In the genomic region with DNA sequence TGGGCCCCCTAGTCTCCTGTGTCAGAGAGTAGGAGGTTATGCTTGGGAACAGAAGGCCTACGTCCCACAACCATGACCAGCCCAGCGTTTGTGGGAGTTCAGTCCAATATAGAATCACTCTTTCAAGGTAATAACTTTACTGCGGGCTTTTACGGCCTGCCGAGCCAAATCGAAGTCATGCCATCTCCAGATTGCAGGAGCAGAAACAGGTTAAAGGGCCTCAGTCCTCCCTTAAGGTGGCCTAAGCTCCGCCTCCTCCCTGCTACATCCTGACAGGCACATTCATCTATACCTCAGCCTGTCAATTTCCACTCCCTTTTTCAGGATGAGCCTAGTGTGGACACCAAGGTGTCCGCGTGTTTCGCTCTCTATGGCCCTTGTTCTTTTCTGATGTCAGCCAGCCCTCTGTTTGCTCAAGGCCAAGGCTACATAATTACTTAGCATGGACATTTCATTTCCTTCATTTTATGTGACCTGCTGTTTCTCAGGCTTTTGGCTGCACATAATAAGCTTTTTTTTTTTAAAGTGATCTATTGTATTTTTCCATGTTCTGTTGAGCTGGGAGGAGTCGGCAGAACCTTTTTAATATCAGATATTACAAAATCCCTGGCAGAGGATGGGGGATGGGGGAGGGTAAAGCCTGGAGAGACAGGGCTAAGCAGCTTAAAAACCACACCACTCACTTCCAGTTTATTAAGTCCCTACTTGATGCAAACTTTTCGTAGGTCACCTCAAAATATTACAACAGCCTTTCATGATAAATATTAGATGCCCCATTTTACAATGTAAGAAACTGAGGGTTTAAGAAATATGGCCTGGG, we compare ENCODE assay signal across 26 cellular contexts.
DNase-seq lines count a peak whose midpoint lies in the region; ATAC-seq and TF ChIP-seq lines count a peak whose summit lies in the region.
"Had no signal": no experiment of that assay in that cellular context is flagged by ENCODE, and none has a peak within 500 bp of the region (broad histone marks: within the 10 kb centered on the region; RNA-seq: fewer than 3 reads in every experiment).

No MANE protein-coding gene starts in this region.

- no peaks in the 10 kb centered on the region for H3K36me3 Mint-ChIP-seq in brain
- H3K36me3 Mint-ChIP-seq: mesothelial cell of epicardium; naive thymus-derived CD8-positive, alpha-beta T cell had no signal

- no peaks in the 10 kb centered on the region for H3K4me1 Mint-ChIP-seq in brain
- H3K4me1 Mint-ChIP-seq: activated naive CD8-positive, alpha-beta T cell treated with anti-CD3 and anti-CD28 coated beads, Interleukin-2, amount 50 U/mL, for 24 hours; naive thymus-derived CD8-positive, alpha-beta T cell had no signal

- no peaks in the 10 kb centered on the region for H3K9me3 ChIP-seq in Loucy (ENCODE audit: insufficient read depth, low read depth, low read length)
- H3K9me3 ChIP-seq: breast epithelium, esophagus squamous epithelium, right lobe of liver, thyroid gland had no signal

- H3K4me1 ChIP-seq in Loucy (ENCODE audit: insufficient read depth, low read length, poor library complexity, severe bottlenecking), result peaks cover 5% of the 10 kb centered on the region
- H3K4me1 ChIP-seq: breast epithelium, right lobe of liver, thyroid gland had no signal

- no peaks in the 10 kb centered on the region for H3K9me2 ChIP-seq in Loucy (replicated peaks; ENCODE audit: low read depth, low read length)

- peak; percentile 39 for DNase-seq in iPS-NIHi7 (ENCODE audit: extremely low spot score)
- no peak for DNase-seq in sciatic nerve (ENCODE audit: low spot score)
- no peak for DNase-seq in pons (ENCODE audit: low spot score)
- DNase-seq: activated CD4-positive, CD25-positive, alpha-beta regulatory T cell treated with anti-CD3 and anti-CD28 coated beads, Interleukin-2, amount 50 U/mL, for 72 hours; activated CD8-positive, alpha-beta T cell treated with anti-CD3 and anti-CD28 coated beads, Interleukin-2, amount 10 ng/mL, durations not matched to agents 7 days and 5 days; activated gamma-delta T cell; activated naive CD8-positive, alpha-beta T cell treated with anti-CD3 and anti-CD28 coated beads, Interleukin-2, amount 50 U/mL, for 24 hours; activated T-cell treated with anti-CD3 and anti-CD28 coated beads for 4 hours; EL; esophagus squamous epithelium; naive thymus-derived CD8-positive, alpha-beta T cell; NCI-H1436 treated with DMSO at 0.1 percent for 48 hours; NK-92 treated with Interleukin-12 subunit alpha and Interleukin-12 subunit beta, amount 100 ng/mL, for 24 hours; right lobe of liver; SIG-M5; stimulated activated naive CD8-positive, alpha-beta T cell treated with anti-CD3 and anti-CD28 coated beads, Interleukin-15, Interleukin-2, amounts not matched to agents 100 U/mL and 50 U/mL, for 24 hours; thyroid gland had no signal

- H3K4me2 ChIP-seq in Loucy (ENCODE audit: low read depth, low read length, poor library complexity, severe bottlenecking), result no peak overlapping the region
- H3K4me2 ChIP-seq: KMS-11 had no signal

- ATAC-seq in sciatic nerve (peak; percentile 70), HG03378 (IDR thresholded peaks at IDR 0.05; ENCODE audit: unreplicated experiment) (no peak), HG02759 (IDR thresholded peaks at IDR 0.05; ENCODE audit: unreplicated experiment) (no peak), GM18511 (IDR thresholded peaks at IDR 0.05; ENCODE audit: unreplicated experiment) (no peak)
- ATAC-seq: activated CD8-positive, alpha-beta T cell treated with anti-CD3 and anti-CD28 coated beads, Interleukin-2, amount 10 ng/mL, durations not matched to agents 7 days and 5 days; activated naive CD8-positive, alpha-beta T cell treated with anti-CD3 and anti-CD28 coated beads, Interleukin-2, amount 50 U/mL, for 24 hours; naive thymus-derived CD8-positive, alpha-beta T cell; Panc1; right lobe of liver; stimulated activated naive CD8-positive, alpha-beta T cell treated with anti-CD3 and anti-CD28 coated beads, Interleukin-15, Interleukin-2, amounts not matched to agents 100 U/mL and 50 U/mL, for 24 hours had no signal

- no peaks in the 10 kb centered on the region for H3K79me2 ChIP-seq in Loucy (ENCODE audit: insufficient read depth, low read length)

- peak overlapping the region; percentile 37; the same call in 1 of the 2 replicates for H2AFZ ChIP-seq in Loucy (ENCODE audit: low read length)

- no peak overlapping the region for H3K4me3 Mint-ChIP-seq in brain
- H3K4me3 Mint-ChIP-seq: activated CD8-positive, alpha-beta T cell treated with anti-CD3 and anti-CD28 coated beads, Interleukin-2, amount 10 ng/mL, durations not matched to agents 7 days and 5 days; activated naive CD8-positive, alpha-beta T cell treated with anti-CD3 and anti-CD28 coated beads, Interleukin-2, amount 50 U/mL, for 24 hours; mesothelial cell of epicardium; naive thymus-derived CD8-positive, alpha-beta T cell had no signal

- no peak overlapping the region for H3K9ac ChIP-seq in Loucy (ENCODE audit: low read depth, low read length, poor library complexity, severe bottlenecking)
- H3K9ac ChIP-seq: KMS-11 had no signal

- no peak overlapping the region for H3K4me3 ChIP-seq in Loucy (ENCODE audit: low read length, poor library complexity, severe bottlenecking)
- H3K4me3 ChIP-seq: breast epithelium, esophagus squamous epithelium, right lobe of liver, thyroid gland had no signal

- H3K36me3 ChIP-seq in Loucy (ENCODE audit: insufficient read depth, low read length), result no peaks in the 10 kb centered on the region
- H3K36me3 ChIP-seq: breast epithelium, esophagus squamous epithelium, right lobe of liver, thyroid gland had no signal

- H3K27me3 Mint-ChIP-seq in brain, result peaks cover under 1% of the 10 kb centered on the region
- H3K27me3 Mint-ChIP-seq: activated naive CD8-positive, alpha-beta T cell treated with anti-CD3 and anti-CD28 coated beads, Interleukin-2, amount 50 U/mL, for 24 hours had no signal

- no peaks in the 10 kb centered on the region for H3F3A ChIP-seq in Loucy (ENCODE audit: low read depth)

- no peaks in the 10 kb centered on the region for H3K27me3 ChIP-seq in Loucy (ENCODE audit: insufficient read depth, low read length, poor library complexity, severe bottlenecking)
- H3K27me3 ChIP-seq: breast epithelium, esophagus squamous epithelium, right lobe of liver, thyroid gland had no signal

- intact Hi-C loops in sciatic nerve (cut with DNase I), result no loop called here

- H3K9me3 Mint-ChIP-seq in brain, result no peaks in the 10 kb centered on the region
- H3K9me3 Mint-ChIP-seq: activated naive CD8-positive, alpha-beta T cell treated with anti-CD3 and anti-CD28 coated beads, Interleukin-2, amount 50 U/mL, for 24 hours; mesothelial cell of epicardium; naive thymus-derived CD8-positive, alpha-beta T cell had no signal

- TF ChIP-seq CTCF in Loucy (conservative IDR thresholded peaks at IDR 0.05; ENCODE audit: low read length), result no peak
- TF ChIP-seq CTCF in brain (conservative IDR thresholded peaks at IDR 0.05), result no peak

- H3K27ac Mint-ChIP-seq in brain, result peak overlapping the region in 3 of 5 experiments; percentile 54 to 85 (median 81)
- H3K27ac Mint-ChIP-seq: activated CD8-positive, alpha-beta T cell treated with anti-CD3 and anti-CD28 coated beads, Interleukin-2, amount 10 ng/mL, durations not matched to agents 7 days and 5 days; activated naive CD8-positive, alpha-beta T cell treated with anti-CD3 and anti-CD28 coated beads, Interleukin-2, amount 50 U/mL, for 24 hours; naive thymus-derived CD8-positive, alpha-beta T cell had no signal

- no peaks in the 10 kb centered on the region for H4K20me1 ChIP-seq in Loucy (ENCODE audit: insufficient read depth, low read length, poor library complexity, severe bottlenecking)
